ENCODE assay signal across 18 cellular contexts in the genomic region with DNA sequence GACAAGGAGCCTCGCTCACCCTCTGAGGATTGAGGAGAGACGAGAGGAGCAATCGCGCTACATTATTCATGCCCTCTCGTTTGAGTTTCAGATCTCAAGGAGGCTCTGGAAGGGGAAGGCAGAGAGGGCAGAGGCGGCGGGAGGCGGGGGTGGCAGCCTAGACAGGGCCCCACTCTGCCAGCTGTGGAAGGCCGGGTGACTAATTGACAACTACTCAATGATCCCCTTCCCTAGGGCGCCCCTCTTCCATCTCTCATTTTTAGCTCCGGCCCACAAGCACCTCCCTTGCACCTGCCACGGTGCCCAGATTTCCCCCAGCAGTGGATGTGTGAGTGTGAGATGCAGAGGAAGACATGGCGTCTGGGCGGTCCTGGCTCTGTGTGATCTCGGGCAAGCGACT.
DNase-seq lines count a peak whose midpoint lies in the region; ATAC-seq, FAIRE-seq and TF ChIP-seq lines count a peak whose summit lies in the region.
"Had no signal": no experiment of that assay in that cellular context is flagged by ENCODE, and none has a peak within 500 bp of the region (broad histone marks: within the 10 kb centered on the region; RNA-seq: fewer than 3 reads in every experiment).

No MANE protein-coding gene starts in this region.

- H3K79me1 ChIP-seq in neuronal stem cell (ENCODE audit: low read depth, low read length) = no peaks in the 10 kb centered on the region

- H3K36me3 ChIP-seq in H7 (replicated peaks; ENCODE audit: control insufficient read depth, insufficient read depth, low read length) (no peaks in the 10 kb centered on the region), astrocyte (ENCODE audit: insufficient read depth, low read length) (no peaks in the 10 kb centered on the region), neuronal stem cell (replicated peaks in 1 of 2; ENCODE audit: control insufficient read depth in 2 of 2, insufficient read depth in 2 of 2, low read length in 2 of 2) (no peaks in the 10 kb centered on the region)

- no peaks in the 10 kb centered on the region for H3K4me1 Mint-ChIP-seq in astrocyte (ENCODE audit: low read depth, unreplicated experiment)
- H3K4me1 Mint-ChIP-seq: B cell had no signal

- peaks cover 39% of the 10 kb centered on the region for H3K27me3 Mint-ChIP-seq in astrocyte (ENCODE audit: low read depth, unreplicated experiment)

- no peak overlapping the region for H3K9ac ChIP-seq in astrocyte (ENCODE audit: low read length)
- peak overlapping the region; percentile 7 for H3K9ac ChIP-seq in neuronal stem cell (ENCODE audit: low read depth, low read length, poor library complexity)

- H3K27me3 ChIP-seq in H7 (ENCODE audit: control insufficient read depth, insufficient read depth, low read length) (peaks cover 6% of the 10 kb centered on the region), astrocyte (ENCODE audit: insufficient read depth, low read length) (peaks cover 28% of the 10 kb centered on the region), neuronal stem cell (ENCODE audit: control insufficient read depth in 3 of 3, insufficient read depth in 3 of 3, low read depth in 1 of 3, low read length in 3 of 3) (peaks cover 0 to 16% (median 0%) of the 10 kb centered on the region in 3 experiments)

- peak overlapping the region; percentile 53 for H3K18ac ChIP-seq in neuronal stem cell (ENCODE audit: low read length)

- H3K4me2 ChIP-seq in astrocyte (ENCODE audit: low read length) = no peak overlapping the region
- H3K4me2 ChIP-seq in neuronal stem cell (ENCODE audit: insufficient read depth, low read length, poor library complexity, severe bottlenecking) = no peak overlapping the region

- H3K4me3 Mint-ChIP-seq in astrocyte (ENCODE audit: unreplicated experiment) = no peak overlapping the region
- H3K4me3 Mint-ChIP-seq: B cell; CD4-positive, alpha-beta T cell had no signal

- ATAC-seq in HG02798 (IDR thresholded peaks at IDR 0.05; ENCODE audit: poor library complexity, unreplicated experiment) = no peak
- ATAC-seq: HepG2 had no signal

- H2BK15ac ChIP-seq in neuronal stem cell (ENCODE audit: low read length) = no peak overlapping the region

- no peak overlapping the region for H3K4ac ChIP-seq in neuronal stem cell (ENCODE audit: low read length)

- no peaks in the 10 kb centered on the region for H3K79me2 ChIP-seq in astrocyte (ENCODE audit: insufficient read depth, low read length)

- TF ChIP-seq CTCF in astrocyte (IDR thresholded peaks at IDR 0.05; ENCODE audit: insufficient read depth, low read depth, low read length) = no peak

- peak overlapping the region; percentile 84 for H2BK12ac ChIP-seq in neuronal stem cell (ENCODE audit: low read length)

- H3K23ac ChIP-seq in neuronal stem cell (ENCODE audit: low read depth, low read length, poor library complexity) = no peak overlapping the region

- FAIRE-seq in astrocyte (lab: Jason Lieb, UNC) = no peak
- FAIRE-seq: A204.1, G401.6, GM12891, HepG2, HTR-8/SVneo had no signal

- no peak overlapping the region for H3K14ac ChIP-seq in neuronal stem cell (ENCODE audit: low read length)

- H3K27ac Mint-ChIP-seq in astrocyte (ENCODE audit: unreplicated experiment) = peak overlapping the region; percentile 5
- H3K27ac Mint-ChIP-seq: B cell; CD4-positive, alpha-beta T cell had no signal

- H3K9me3 ChIP-seq in astrocyte (ENCODE audit: insufficient read depth, low read depth, low read length) (no peaks in the 10 kb centered on the region), neuronal stem cell (replicated peaks in 1 of 2; ENCODE audit: control insufficient read depth in 2 of 2, insufficient read depth in 1 of 2, low read depth in 1 of 2, low read length in 2 of 2) (no peaks in the 10 kb centered on the region)

- no peaks in the 10 kb centered on the region for H3K36me3 Mint-ChIP-seq in astrocyte (ENCODE audit: low read depth, unreplicated experiment)

- no peak overlapping the region for H3K27ac ChIP-seq in astrocyte (ENCODE audit: low read depth, low read length)
- no peak overlapping the region for H3K27ac ChIP-seq in neuronal stem cell (replicated peaks; ENCODE audit: low read length)

- peak overlapping the region; percentile 47 for H2AFZ ChIP-seq in astrocyte (ENCODE audit: low read depth, low read length)
- H2AFZ ChIP-seq in neuronal stem cell (ENCODE audit: low read length) = peak overlapping the region; percentile 26

- no peak overlapping the region for H4K8ac ChIP-seq in neuronal stem cell (ENCODE audit: low read depth, low read length)

- no peaks in the 10 kb centered on the region for H4K20me1 ChIP-seq in astrocyte (ENCODE audit: insufficient read depth, low read length)

- no peak overlapping the region for H4K91ac ChIP-seq in neuronal stem cell (ENCODE audit: low read depth, low read length, poor library complexity)

- H3K4me1 ChIP-seq in astrocyte (ENCODE audit: insufficient read depth, low read length) (no peaks in the 10 kb centered on the region), neuronal stem cell (ENCODE audit: control insufficient read depth in 2 of 2, insufficient read depth in 1 of 2, low read depth in 1 of 2, low read length in 2 of 2) (peaks cover 3 to 10% of the 10 kb centered on the region in 2 donors)

- H2BK120ac ChIP-seq in neuronal stem cell (ENCODE audit: low read depth, low read length) = no peak overlapping the region

- H2BK5ac ChIP-seq in neuronal stem cell (ENCODE audit: low read length) = no peak overlapping the region

- intact Hi-C loops in head of caudate nucleus (cut with DNase I) = no loop called here

- no peak overlapping the region for H2AK5ac ChIP-seq in neuronal stem cell (ENCODE audit: low read depth, low read length)

- no peak overlapping the region for H3K4me3 ChIP-seq in H7 (ENCODE audit: insufficient read depth, low read depth, low read length)
- H3K4me3 ChIP-seq in astrocyte (ENCODE audit: insufficient read depth, low read depth, low read length) = no peak overlapping the region
- H3K4me3 ChIP-seq in neuronal stem cell (ENCODE audit: low read length in 2 of 2) = no peak overlapping the region

- WGBS in neuronal stem cell (ENCODE audit: extremely low coverage in 2 of 2, insufficient read length in 2 of 2, insufficient replicate concordance in 1 of 2), 2 donors = no CpG with 5 or more reads among the region's 16 CpGs

- DNase-seq in H7 (peak; percentile 48), astrocyte (ENCODE audit: low read depth) (no peak), head of caudate nucleus (peak in 32 of 42 donors; percentile 20 to 86 (median 44)), neuronal stem cell (ENCODE audit: low spot score) (no peak), activated T-cell treated with anti-CD3 and anti-CD28 coated beads for 4 hours (no peak), islet precursor cell (no peak)
- no peak for DNase-seq in activated CD4-positive, alpha-beta T cell treated with anti-CD3 and anti-CD28 coated beads for 4 hours
- DNase-seq: C1 segment of cervical spinal cord; CD4-positive, alpha-beta T cell; DMS79 treated with DMSO at 0.1 percent for 48 hours; EL had no signal

- H3K9me3 Mint-ChIP-seq in astrocyte (ENCODE audit: unreplicated experiment) = peaks cover 2% of the 10 kb centered on the region
- H3K9me3 Mint-ChIP-seq: CD4-positive, alpha-beta T cell had no signal

Comparison
In these comparisons a context has a peak if more than half of its experiments do, and no peak if none do; other contexts are left out.
1. DNase-seq: peak in H7 (single experiment) and head of caudate nucleus (32 of 42); none in astrocyte (single experiment), neuronal stem cell (single experiment), activated T-cell treated with anti-CD3 and anti-CD28 coated beads for 4 hours (single experiment), islet precursor cell (single experiment) and activated CD4-positive, alpha-beta T cell treated with anti-CD3 and anti-CD28 coated beads for 4 hours (0 of 2).